ENCODE assay signal across 11 cellular contexts in genomic region chr20:33803921-33804337, GRCh38. TPM values are rescaled to one million over a fixed set of nuclear protein-coding genes. Genes with fewer than 3 reads are reported as not detected.
DNase-seq lines count a peak whose midpoint lies in the region; ATAC-seq, FAIRE-seq and TF ChIP-seq lines count a peak whose summit lies in the region.
"Had no signal": no experiment of that assay in that cellular context is flagged by ENCODE, and none has a peak within 500 bp of the region (broad histone marks: within the 10 kb centered on the region; RNA-seq: fewer than 3 reads in every experiment).

No MANE protein-coding gene starts in this region.

- no peak for FAIRE-seq in H54 (lab: Jason Lieb, UNC)

- ATAC-seq in GM18867 (IDR thresholded peaks at IDR 0.05; ENCODE audit: unreplicated experiment): no peak
- ATAC-seq: mucosa of descending colon; stimulated activated naive CD8-positive, alpha-beta T cell treated with anti-CD3 and anti-CD28 coated beads, Interleukin-15, Interleukin-2, amounts not matched to agents 100 U/mL and 50 U/mL, for 24 hours had no signal

- no peaks in the 10 kb centered on the region for H3K9me3 ChIP-seq in sigmoid colon
- H3K9me3 ChIP-seq: mucosa of descending colon had no signal

- TF ChIP-seq CTCF in fibroblast of the aortic adventitia (IDR thresholded peaks at IDR 0.05; ENCODE audit: insufficient read depth, low read length) (no peak), sigmoid colon (IDR thresholded peaks at IDR 0.05) (no peak)

- H3K27ac ChIP-seq in sigmoid colon: peak overlapping the region; percentile 67 to 84 (median 74)

- no peaks in the 10 kb centered on the region for H3K36me3 ChIP-seq in sigmoid colon

- peaks cover 0 to 19% (median 13%) of the 10 kb centered on the region in 4 donors for H3K4me1 ChIP-seq in sigmoid colon

- no peak for TF ChIP-seq POLR2A in H54 (IDR thresholded peaks at IDR 0.05; ENCODE audit: low read depth, low read length)
- no peak for TF ChIP-seq POLR2A in sigmoid colon (IDR thresholded peaks at IDR 0.05)

- H3K4me3 ChIP-seq in fibroblast of the aortic adventitia (ENCODE audit: low read depth, low read length) (no peak overlapping the region), sigmoid colon (no peak overlapping the region)
- H3K4me3 ChIP-seq: mucosa of descending colon had no signal

- no peak for TF ChIP-seq EP300 in sigmoid colon (IDR thresholded peaks at IDR 0.05)

- intact Hi-C loops in sigmoid colon (cut with DNase I): no loop called here

- DNase-seq in H54 (ENCODE audit: insufficient read length, low spot score): peak; percentile 77
- peak; percentile 40 for DNase-seq in SW480 (ENCODE audit: low spot score)
- DNase-seq in fibroblast of the aortic adventitia (ENCODE audit: low read depth): peak; percentile 87
- DNase-seq in sigmoid colon: no peak
- no peak for DNase-seq in nucleus accumbens (lab: John Stamatoyannopoulos, UW)
- no peak for DNase-seq in SK-N-DZ (ENCODE audit: low spot score)
- DNase-seq in NCI-H2196 (lab: John Stamatoyannopoulos, UW; ENCODE audit: unreplicated experiment): no peak
- DNase-seq: DMS79 treated with DMSO at 0.1 percent for 48 hours; mucosa of descending colon; stimulated activated naive CD8-positive, alpha-beta T cell treated with anti-CD3 and anti-CD28 coated beads, Interleukin-15, Interleukin-2, amounts not matched to agents 100 U/mL and 50 U/mL, for 24 hours had no signal

- WGBS in sigmoid colon, 2 donors: 87 to 88% methylated on average over 2 of the region's 2 CpGs

- H3K27me3 ChIP-seq in sigmoid colon: no peaks in the 10 kb centered on the region

RNA-seq across cellular contexts. Expression of gene CHMP4B, which starts 7.2 kb away (rescaled TPM):
- 43.7 and 54.8 TPM in 2 replicates for total RNA-seq in fibroblast of the aortic adventitia (ENCODE audit: low replicate concordance)
- total RNA-seq in sigmoid colon: 100 to 1,000 TPM; 102 to 115 (median 108) TPM
- 100 to 1,000 TPM; 212 to 394 (median 250) TPM for polyA plus RNA-seq in sigmoid colon
- polyA plus RNA-seq in SK-N-DZ (2014; cell fraction: cytosol; rRNA removed): 27.3 and 38.4 TPM in 2 replicates
- 13.9 and 34.3 TPM in 2 replicates for polyA plus RNA-seq in SK-N-DZ (2014; cell fraction: nucleus; rRNA removed)

Comparison
In these comparisons a context has a peak if more than half of its experiments do, and no peak if none do; other contexts are left out.
1. DNase-seq: peak in H54 (single experiment), SW480 (single experiment) and fibroblast of the aortic adventitia (single experiment); none in sigmoid colon (single experiment), nucleus accumbens (0 of 56), SK-N-DZ (single experiment) and NCI-H2196 (single experiment).